ENCODE assay signal across 6 cellular contexts in genomic region chr16:56973899-56974298, GRCh38. TPM values are rescaled to one million over a fixed set of nuclear protein-coding genes. Genes with fewer than 3 reads are reported as not detected.
"Had no signal": no experiment of that assay in that cellular context is flagged by ENCODE, and none has a peak within 500 bp of the region (broad histone marks: within the 10 kb centered on the region; RNA-seq: fewer than 3 reads in every experiment).

No MANE protein-coding gene starts in this region.

RNA-seq across cellular contexts. Expression of gene CETP, which starts 12.1 kb away (rescaled TPM):
- total RNA-seq: activated CD4-positive, alpha-beta memory T cell treated with anti-CD3 and anti-CD28 coated beads for 36 hours; activated CD4-positive, alpha-beta T cell treated with anti-CD3 and anti-CD28 coated beads, Interleukin-2, amount 10 ng/mL, durations not matched to agents 7 days and 5 days; activated naive CD8-positive, alpha-beta T cell treated with anti-CD3 and anti-CD28 coated beads, Interleukin-2, amount 10 ng/mL, durations not matched to agents 7 days and 5 days; activated T-helper 2 cell treated with anti-CD3 and anti-CD28 coated beads, Interferon-gamma antibody, Interleukin-2, Interleukin-4, amounts not matched to agents 10 μg/mL and 5 μg/mL and 100 μg/mL, durations not matched to agents 14 hours and 24 hours and 36 hours; PC-3; SK-MEL-5 had no signal
